Comparison of ENCODE assay signal across 1 cellular context in the genomic region with DNA sequence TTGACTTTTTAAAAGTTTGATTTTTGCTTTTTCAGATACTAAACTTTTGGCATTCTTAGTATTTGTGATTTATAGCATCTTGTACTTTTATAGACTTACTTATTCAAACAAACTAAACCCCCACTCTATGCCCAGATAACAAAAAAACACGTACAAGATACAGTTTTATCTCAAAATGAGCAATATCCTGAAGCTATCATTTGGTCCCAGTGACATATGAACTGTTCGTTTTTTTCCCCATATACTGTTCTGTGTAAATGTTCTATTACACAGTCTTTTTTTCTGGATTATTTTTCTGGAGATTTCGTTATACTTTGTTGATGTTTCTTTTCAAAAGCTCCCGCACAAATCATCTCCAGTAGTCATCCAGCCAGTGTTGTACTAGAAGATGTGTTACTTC.
TF ChIP-seq lines count a peak whose summit lies in the region.

No MANE protein-coding gene starts in this region.

TF ChIP-seq in HEK293, 187 proteins besides CTCF, POLR2A, EP300 and RAD21 (continued from another document):
- TF ChIP-seq, protein P1, sequence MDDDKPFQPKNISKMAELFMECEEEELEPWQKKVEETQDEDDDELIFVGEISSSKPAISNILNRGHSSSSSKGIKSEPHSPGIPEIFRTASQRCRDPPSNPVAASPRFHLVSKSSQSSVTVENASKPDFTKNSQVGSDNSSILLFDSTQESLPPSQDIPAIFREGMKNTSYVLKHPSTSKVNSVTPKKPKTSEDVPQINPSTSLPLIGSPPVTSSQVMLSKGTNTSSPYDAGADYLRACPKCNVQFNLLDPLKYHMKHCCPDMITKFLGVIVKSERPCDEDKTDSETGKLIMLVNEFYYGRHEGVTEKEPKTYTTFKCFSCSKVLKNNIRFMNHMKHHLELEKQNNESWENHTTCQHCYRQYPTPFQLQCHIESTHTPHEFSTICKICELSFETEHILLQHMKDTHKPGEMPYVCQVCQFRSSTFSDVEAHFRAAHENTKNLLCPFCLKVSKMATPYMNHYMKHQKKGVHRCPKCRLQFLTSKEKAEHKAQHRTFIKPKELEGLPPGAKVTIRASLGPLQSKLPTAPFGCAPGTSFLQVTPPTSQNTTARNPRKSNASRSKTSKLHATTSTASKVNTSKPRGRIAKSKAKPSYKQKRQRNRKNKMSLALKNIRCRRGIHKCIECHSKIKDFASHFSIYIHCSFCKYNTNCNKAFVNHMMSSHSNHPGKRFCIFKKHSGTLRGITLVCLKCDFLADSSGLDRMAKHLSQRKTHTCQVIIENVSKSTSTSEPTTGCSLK (tag by site-specific recombination; IDR thresholded peaks at IDR 0.05) = no peak
- TF ChIP-seq ZNF140 (tag by site-specific recombination; IDR thresholded peaks at IDR 0.05) = no peak
- no peak for TF ChIP-seq ZSCAN18 (tag by site-specific recombination; IDR thresholded peaks at IDR 0.05)
- no peak for TF ChIP-seq ZNF830 (tag by site-specific recombination; IDR thresholded peaks at IDR 0.05; ENCODE audit: low read depth)
- no peak for TF ChIP-seq ZNF302 (tag by site-specific recombination; IDR thresholded peaks at IDR 0.05; ENCODE audit: low read depth)
- TF ChIP-seq FEZF1 (tag by site-specific recombination; IDR thresholded peaks at IDR 0.05) = peak; percentile 96
- TF ChIP-seq ZNF76 (tag by site-specific recombination; IDR thresholded peaks at IDR 0.05; ENCODE audit: borderline replicate concordance, low read depth) = no peak
- TF ChIP-seq PRDM6 (tag by site-specific recombination; IDR thresholded peaks at IDR 0.05) = peak; percentile 97
- TF ChIP-seq ZEB2 (tag by site-specific recombination; IDR thresholded peaks at IDR 0.05) = peak; percentile 9; the same call in 1 of the 2 replicates
- no peak for TF ChIP-seq ZNF473 (tag by site-specific recombination; IDR thresholded peaks at IDR 0.05)
- no peak for TF ChIP-seq ZNF157 (tag by site-specific recombination; IDR thresholded peaks at IDR 0.05)
- no peak for TF ChIP-seq ZNF2 (tag by site-specific recombination; IDR thresholded peaks at IDR 0.05)
- TF ChIP-seq ZNF571 (tag by site-specific recombination; IDR thresholded peaks at IDR 0.05) = no peak
- peak; percentile 46; the same call in 1 of the 2 replicates for TF ChIP-seq ZXDB (tag by site-specific recombination; IDR thresholded peaks at IDR 0.05)
- no peak for TF ChIP-seq GLI4 (tag by site-specific recombination; IDR thresholded peaks at IDR 0.05)
- TF ChIP-seq ZNF621 (tag by site-specific recombination; IDR thresholded peaks at IDR 0.05) = no peak
- TF ChIP-seq ZNF660 (tag by site-specific recombination; IDR thresholded peaks at IDR 0.05) = no peak
